Comparison of ENCODE assay signal across 18 cellular contexts in the genomic region with DNA sequence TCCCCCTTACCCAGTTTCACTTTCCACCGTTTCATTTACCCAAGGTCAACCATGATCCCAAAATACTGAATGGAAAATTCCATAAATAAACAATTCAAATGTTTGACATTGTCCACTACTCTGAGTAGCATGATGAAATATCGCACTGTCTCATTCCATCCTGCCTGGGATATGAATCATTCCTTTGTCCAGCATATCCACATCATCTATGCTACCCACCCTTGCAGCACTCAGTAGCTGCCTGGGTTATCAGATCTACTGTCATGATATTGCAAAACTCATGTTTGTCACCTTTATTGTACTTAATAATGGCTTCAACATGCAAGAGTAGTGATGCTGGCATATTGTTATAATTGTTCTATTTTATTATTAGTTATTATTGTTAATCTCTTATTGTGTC.
DNase-seq lines count a peak whose midpoint lies in the region; TF ChIP-seq lines count a peak whose summit lies in the region.
"Had no signal": no experiment of that assay in that cellular context is flagged by ENCODE, and none has a peak within 500 bp of the region (broad histone marks: within the 10 kb centered on the region; RNA-seq: fewer than 3 reads in every experiment).

No MANE protein-coding gene starts in this region.

- intact Hi-C loops in activated naive CD4-positive, alpha-beta T cell treated with anti-CD3 and anti-CD28 coated beads for 36 hours (cut with micrococcal nuclease), result no loop called here
- intact Hi-C loops in OCI-LY7 (cut with micrococcal nuclease; ENCODE audit: unreplicated experiment), result no loop called here

- no peaks in the 10 kb centered on the region for H3K4me1 Mint-ChIP-seq in activated naive CD4-positive, alpha-beta T cell treated with anti-CD3 and anti-CD28 coated beads for 36 hours (ENCODE audit: low read depth)
- H3K4me1 Mint-ChIP-seq: CD4-positive, alpha-beta memory T cell; neural progenitor cell had no signal

- H3K4me3 ChIP-seq in fibroblast of villous mesenchyme (ENCODE audit: low read depth, low read length) (no peak overlapping the region), OCI-LY7 (ENCODE audit: low read depth, low read length, poor library complexity, severe bottlenecking) (no peak overlapping the region)
- H3K4me3 ChIP-seq: neural progenitor cell had no signal

- POLR2A ChIA-PET in OCI-LY7 (lab: Charles Lee), result interaction anchor here (1.4 kb wide), 1 partner anchor 22 kb away, joined by 3 read pairs; no protein-coding TSS in a partner anchor

- H3K27ac ChIP-seq in OCI-LY7 (ENCODE audit: low read depth, low read length, poor library complexity, severe bottlenecking), result no peak overlapping the region
- H3K27ac ChIP-seq: neural progenitor cell had no signal

- no peak for TF ChIP-seq CTCF in fibroblast of villous mesenchyme (IDR thresholded peaks at IDR 0.05; ENCODE audit: insufficient read depth, low read depth, low read length)
- no peak for TF ChIP-seq CTCF in OCI-LY7 (conservative IDR thresholded peaks at IDR 0.05; ENCODE audit: low read length)

- no peak overlapping the region for H2AFZ ChIP-seq in OCI-LY7 (ENCODE audit: low read length)
- H2AFZ ChIP-seq: neural progenitor cell had no signal

- no peaks in the 10 kb centered on the region for H3K4me1 ChIP-seq in OCI-LY7 (ENCODE audit: insufficient read depth, low read length, poor library complexity, severe bottlenecking)
- H3K4me1 ChIP-seq: neural progenitor cell had no signal

- H3K4me2 ChIP-seq in OCI-LY7 (ENCODE audit: low read length), result no peak overlapping the region
- H3K4me2 ChIP-seq: neural progenitor cell had no signal

- no TSS peak for BruUV-seq in OCI-LY7 (replicated peaks; lab: Mats Ljungman, UMichigan)

- H3K4me3 Mint-ChIP-seq in activated naive CD4-positive, alpha-beta T cell treated with anti-CD3 and anti-CD28 coated beads for 36 hours, result no peak overlapping the region
- H3K4me3 Mint-ChIP-seq: activated naive CD8-positive, alpha-beta T cell; activated T-cell treated with anti-CD3 and anti-CD28 coated beads, Interleukin-2, amount 50 U/mL, for 24 hours; CD4-positive, alpha-beta memory T cell; neural progenitor cell had no signal

- H3K9me2 ChIP-seq in OCI-LY7 (ENCODE audit: insufficient read depth, low read length), result no peaks in the 10 kb centered on the region

- no peaks in the 10 kb centered on the region for H3K9me3 Mint-ChIP-seq in activated naive CD4-positive, alpha-beta T cell treated with anti-CD3 and anti-CD28 coated beads for 36 hours
- H3K9me3 Mint-ChIP-seq: activated T-cell treated with anti-CD3 and anti-CD28 coated beads, Interleukin-2, amount 50 U/mL, for 24 hours; neural progenitor cell had no signal

- no peaks in the 10 kb centered on the region for H3K36me3 Mint-ChIP-seq in activated naive CD4-positive, alpha-beta T cell treated with anti-CD3 and anti-CD28 coated beads for 36 hours (ENCODE audit: low read depth)
- H3K36me3 Mint-ChIP-seq: activated naive CD8-positive, alpha-beta T cell; CD4-positive, alpha-beta memory T cell; neural progenitor cell had no signal

- H3K27ac Mint-ChIP-seq in activated naive CD4-positive, alpha-beta T cell treated with anti-CD3 and anti-CD28 coated beads for 36 hours, result no peak overlapping the region
- H3K27ac Mint-ChIP-seq: activated naive CD8-positive, alpha-beta T cell; activated T-cell treated with anti-CD3 and anti-CD28 coated beads, Interleukin-2, amount 50 U/mL, for 24 hours; CD4-positive, alpha-beta memory T cell; neural progenitor cell had no signal

- H4K20me1 ChIP-seq in OCI-LY7 (ENCODE audit: insufficient read depth, low read length), result no peaks in the 10 kb centered on the region

- no peaks in the 10 kb centered on the region for H3K9me3 ChIP-seq in OCI-LY7 (ENCODE audit: low read length)

- CTCF ChIA-PET in activated naive CD4-positive, alpha-beta T cell treated with anti-CD3 and anti-CD28 coated beads for 36 hours (lab: Charles Lee), result no interaction called here
- CTCF ChIA-PET in OCI-LY7 (lab: Charles Lee; ENCODE audit: unreplicated experiment), result no interaction called here

- peaks cover 6% of the 10 kb centered on the region for H3K27me3 Mint-ChIP-seq in activated naive CD4-positive, alpha-beta T cell treated with anti-CD3 and anti-CD28 coated beads for 36 hours (ENCODE audit: low read depth)
- H3K27me3 Mint-ChIP-seq: activated T-cell treated with anti-CD3 and anti-CD28 coated beads, Interleukin-2, amount 50 U/mL, for 24 hours; CD4-positive, alpha-beta memory T cell had no signal

- DNase-seq in COLO829 (ENCODE audit: low spot score), result peak; percentile 70
- DNase-seq in M059J (ENCODE audit: low read depth), result peak; percentile 82
- DNase-seq in amniotic epithelial cell (ENCODE audit: low read depth), result peak; percentile 55
- peak; percentile 8 for DNase-seq in fibroblast of villous mesenchyme (ENCODE audit: low read depth)
- no peak for DNase-seq in NCI-H2029 treated with DMSO at 0.1 percent for 48 hours (lab: John Stamatoyannopoulos, UW)
- DNase-seq in cerebellar cortex (ENCODE audit: low spot score), result no peak
- no peak for DNase-seq in activated naive CD4-positive, alpha-beta T cell treated with anti-CD3 and anti-CD28 coated beads for 36 hours
- DNase-seq in OCI-LY7 (ENCODE audit: low spot score), result no peak
- DNase-seq: activated CD4-positive, alpha-beta T cell treated with anti-CD3 and anti-CD28 coated beads, Interleukin-2, amount 50 U/mL, for 4 hours; activated T-cell treated with anti-CD3 and anti-CD28 coated beads, Interleukin-2, amount 50 U/mL, for 24 hours; CD4-positive, alpha-beta memory T cell; central memory CD4-positive, alpha-beta T cell; glutamatergic neuron; NCI-H1436; NCI-H446; right cardiac atrium had no signal

- no peaks in the 10 kb centered on the region for H3K36me3 ChIP-seq in OCI-LY7 (ENCODE audit: insufficient read depth, low read length)
- H3K36me3 ChIP-seq: neural progenitor cell had no signal

- no peaks in the 10 kb centered on the region for H3K79me2 ChIP-seq in OCI-LY7 (ENCODE audit: insufficient read depth, low read depth, low read length)

Comparison
In these comparisons a context has a peak if more than half of its experiments do, and no peak if none do; other contexts are left out.
1. DNase-seq: peak in COLO829 (single experiment), M059J (single experiment), amniotic epithelial cell (single experiment) and fibroblast of villous mesenchyme (single experiment); none in NCI-H2029 treated with DMSO at 0.1 percent for 48 hours (single experiment), cerebellar cortex (single experiment), activated naive CD4-positive, alpha-beta T cell treated with anti-CD3 and anti-CD28 coated beads for 36 hours (single experiment) and OCI-LY7 (single experiment).